Comparison of ENCODE assay signal across 22 cellular contexts in genomic region chr12:52318241-52318990, GRCh38. TPM values are rescaled to one million over a fixed set of nuclear protein-coding genes. Genes with fewer than 3 reads are reported as not detected.
"Had no signal": no experiment of that assay in that cellular context is flagged by ENCODE, and none has a peak within 500 bp of the region (broad histone marks: within the 10 kb centered on the region; RNA-seq: fewer than 3 reads in every experiment).

No MANE protein-coding gene starts in this region.

- H3K27ac Mint-ChIP-seq: activated CD8-positive, alpha-beta T cell treated with anti-CD3 and anti-CD28 coated beads, Interleukin-2, amount 10 ng/mL, durations not matched to agents 7 days and 5 days; activated naive CD8-positive, alpha-beta T cell treated with anti-CD3 and anti-CD28 coated beads for 36 hours; T-helper 1 cell treated with Interleukin-12 subunit alpha and Interleukin-12 subunit beta and Interleukin-4 antibody, amounts not matched to agents 30 μg/mL and 1 μg/mL, for 36 hours had no signal

- H3K4me1 Mint-ChIP-seq: activated naive CD8-positive, alpha-beta T cell treated with anti-CD3 and anti-CD28 coated beads for 36 hours had no signal

- DNase-seq: activated CD4-positive, alpha-beta T cell treated with anti-CD3 and anti-CD28 coated beads for 4 hours; activated CD4-positive, alpha-beta T cell treated with anti-CD3 and anti-CD28 coated beads, Interleukin-2, amount 50 U/mL, for 4 hours; activated CD8-positive, alpha-beta memory T cell treated with anti-CD3 and anti-CD28 coated beads, Interleukin-2, amount 50 U/mL, for 48 hours; activated naive CD4-positive, alpha-beta T cell treated with Interleukin-2 at 50 U/mL for 16 hours; activated naive CD8-positive, alpha-beta T cell treated with anti-CD3 and anti-CD28 coated beads for 36 hours; activated T-cell treated with anti-CD3 and anti-CD28 coated beads, Interleukin-2, amount 50 U/mL, for 1 hour; Karpas-422; NCI-H1105 treated with DMSO at 0.1 percent for 48 hours; NCI-H1930; NCI-H2171; NCI-H2227 treated with DMSO at 0.1 percent for 48 hours; NCI-H446 treated with DMSO at 0.1 percent for 48 hours; NCI-H524 treated with DMSO at 0.1 percent for 48 hours; NCI-H748 treated with DMSO at 0.1 percent for 48 hours; SHP77 treated with DMSO at 0.1 percent for 48 hours had no signal

- ATAC-seq: activated CD4-positive, CD25-positive, alpha-beta regulatory T cell treated with anti-CD3 and anti-CD28 coated beads, Interleukin-2, amount 50 U/mL, for 24 hours had no signal

- H3K9me3 ChIP-seq: ascending aorta, body of pancreas had no signal

- H3K27ac ChIP-seq: ascending aorta, body of pancreas had no signal

- H3K9me3 Mint-ChIP-seq: activated naive CD8-positive, alpha-beta T cell treated with anti-CD3 and anti-CD28 coated beads for 36 hours; T-helper 1 cell treated with Interleukin-12 subunit alpha and Interleukin-12 subunit beta and Interleukin-4 antibody, amounts not matched to agents 30 μg/mL and 1 μg/mL, for 36 hours had no signal

- H3K36me3 Mint-ChIP-seq: activated naive CD8-positive, alpha-beta T cell treated with anti-CD3 and anti-CD28 coated beads for 36 hours had no signal

- H3K36me3 ChIP-seq: ascending aorta had no signal

- H3K4me3 Mint-ChIP-seq: activated CD8-positive, alpha-beta T cell treated with anti-CD3 and anti-CD28 coated beads, Interleukin-2, amount 10 ng/mL, durations not matched to agents 7 days and 5 days; activated naive CD8-positive, alpha-beta T cell treated with anti-CD3 and anti-CD28 coated beads for 36 hours; T-helper 1 cell treated with Interleukin-12 subunit alpha and Interleukin-12 subunit beta and Interleukin-4 antibody, amounts not matched to agents 30 μg/mL and 1 μg/mL, for 36 hours had no signal

- H3K27me3 ChIP-seq: ascending aorta, body of pancreas had no signal

- H3K4me1 ChIP-seq: ascending aorta, body of pancreas had no signal

- H3K4me3 ChIP-seq: ascending aorta, body of pancreas had no signal

RNA-seq across cellular contexts. Expression of gene KRT83, which starts 2.8 kb away (rescaled TPM):
- total RNA-seq: activated CD8-positive, alpha-beta T cell treated with anti-CD3 and anti-CD28 coated beads, Interleukin-2, amount 10 ng/mL, durations not matched to agents 7 days and 5 days; activated naive CD8-positive, alpha-beta T cell treated with anti-CD3 and anti-CD28 coated beads for 36 hours; ascending aorta; body of pancreas; SK-MEL-5 had no signal

RNA-seq across cellular contexts. Expression of gene KRT81, which starts 27.1 kb away (rescaled TPM):
- total RNA-seq: activated naive CD8-positive, alpha-beta T cell treated with anti-CD3 and anti-CD28 coated beads for 36 hours; ascending aorta; body of pancreas had no signal

RNA-seq across cellular contexts. Expression of gene KRT86, which starts 44.0 kb away (rescaled TPM):
- total RNA-seq: activated naive CD8-positive, alpha-beta T cell treated with anti-CD3 and anti-CD28 coated beads for 36 hours; SK-MEL-5 had no signal

RNA-seq across cellular contexts. Expression of gene KRT85, which starts 48.9 kb away (rescaled TPM):
- total RNA-seq: activated CD8-positive, alpha-beta T cell treated with anti-CD3 and anti-CD28 coated beads, Interleukin-2, amount 10 ng/mL, durations not matched to agents 7 days and 5 days; activated naive CD8-positive, alpha-beta T cell treated with anti-CD3 and anti-CD28 coated beads for 36 hours; ascending aorta; body of pancreas; PC-3; SK-MEL-5 had no signal
